Comparison of ENCODE assay signal across 8 cellular contexts in genomic region chr4:52641853-52642563, GRCh38. TPM values are rescaled to one million over a fixed set of nuclear protein-coding genes. Genes with fewer than 3 reads are reported as not detected.
DNase-seq lines count a peak whose midpoint lies in the region; ATAC-seq and TF ChIP-seq lines count a peak whose summit lies in the region.

No MANE protein-coding gene starts in this region.

- peak; percentile 66 for ATAC-seq in activated CD8-positive, alpha-beta memory T cell treated with anti-CD3 and anti-CD28 coated beads, Interleukin-2, amount 10 ng/mL, durations not matched to agents 7 days and 5 days
- ATAC-seq in HG02938 (IDR thresholded peaks at IDR 0.05; ENCODE audit: unreplicated experiment) (peak; percentile 75), SK-N-SH treated with all-trans-retinoic acid at 6 μM for 48 hours (peak; percentile 63)
- ATAC-seq in stimulated activated memory B cell treated with anti-CD40 and anti-IgM and Interleukin-4, amounts not matched to agents 10 μg/mL and 1 μg/mL and 100 μg/mL, for 72 hours: peak; percentile 81

- DNase-seq in activated CD8-positive, alpha-beta memory T cell treated with anti-CD3 and anti-CD28 coated beads, Interleukin-2, amount 10 ng/mL, durations not matched to agents 7 days and 5 days: no peak
- DNase-seq in activated CD8-positive, alpha-beta memory T cell treated with anti-CD3 and anti-CD28 coated beads for 24 hours: no peak
- DNase-seq in substantia nigra (lab: John Stamatoyannopoulos, UW) (no peak), DMS53 (lab: John Stamatoyannopoulos, UW) (no peak), 8988T (no peak)

- H3K4me3 Mint-ChIP-seq in activated CD8-positive, alpha-beta memory T cell treated with anti-CD3 and anti-CD28 coated beads, Interleukin-2, amount 10 ng/mL, durations not matched to agents 7 days and 5 days: no peak overlapping the region
- peak overlapping the region; percentile 2 for H3K4me3 Mint-ChIP-seq in stimulated activated memory B cell treated with anti-CD40 and anti-IgM and Interleukin-4, amounts not matched to agents 10 μg/mL and 1 μg/mL and 100 μg/mL, for 72 hours

- H3K27me3 Mint-ChIP-seq in activated CD8-positive, alpha-beta memory T cell treated with anti-CD3 and anti-CD28 coated beads, Interleukin-2, amount 10 ng/mL, durations not matched to agents 7 days and 5 days: peaks cover 5% of the 10 kb centered on the region
- no peaks in the 10 kb centered on the region for H3K27me3 Mint-ChIP-seq in stimulated activated memory B cell treated with anti-CD40 and anti-IgM and Interleukin-4, amounts not matched to agents 10 μg/mL and 1 μg/mL and 100 μg/mL, for 72 hours

- no peak overlapping the region for H3K27ac ChIP-seq in substantia nigra (ENCODE audit: low read depth, low read length, poor library complexity, severe bottlenecking)

- no peak overlapping the region for H3K27ac Mint-ChIP-seq in activated CD8-positive, alpha-beta memory T cell treated with anti-CD3 and anti-CD28 coated beads, Interleukin-2, amount 10 ng/mL, durations not matched to agents 7 days and 5 days
- H3K27ac Mint-ChIP-seq in stimulated activated memory B cell treated with anti-CD40 and anti-IgM and Interleukin-4, amounts not matched to agents 10 μg/mL and 1 μg/mL and 100 μg/mL, for 72 hours: peak overlapping the region; percentile 66

- H3K9me3 Mint-ChIP-seq in activated CD8-positive, alpha-beta memory T cell treated with anti-CD3 and anti-CD28 coated beads, Interleukin-2, amount 10 ng/mL, durations not matched to agents 7 days and 5 days (ENCODE audit: low read depth): no peaks in the 10 kb centered on the region
- H3K9me3 Mint-ChIP-seq in stimulated activated memory B cell treated with anti-CD40 and anti-IgM and Interleukin-4, amounts not matched to agents 10 μg/mL and 1 μg/mL and 100 μg/mL, for 72 hours: no peaks in the 10 kb centered on the region

- CTCF ChIA-PET in activated CD8-positive, alpha-beta memory T cell treated with anti-CD3 and anti-CD28 coated beads, Interleukin-2, amount 10 ng/mL, durations not matched to agents 7 days and 5 days (lab: Charles Lee): no interaction called here

- H3K4me1 Mint-ChIP-seq in activated CD8-positive, alpha-beta memory T cell treated with anti-CD3 and anti-CD28 coated beads, Interleukin-2, amount 10 ng/mL, durations not matched to agents 7 days and 5 days: peaks cover 27% of the 10 kb centered on the region
- peaks cover 79% of the 10 kb centered on the region for H3K4me1 Mint-ChIP-seq in stimulated activated memory B cell treated with anti-CD40 and anti-IgM and Interleukin-4, amounts not matched to agents 10 μg/mL and 1 μg/mL and 100 μg/mL, for 72 hours

- peaks cover 2% of the 10 kb centered on the region for H3K36me3 Mint-ChIP-seq in activated CD8-positive, alpha-beta memory T cell treated with anti-CD3 and anti-CD28 coated beads, Interleukin-2, amount 10 ng/mL, durations not matched to agents 7 days and 5 days
- peaks cover 7% of the 10 kb centered on the region for H3K36me3 Mint-ChIP-seq in stimulated activated memory B cell treated with anti-CD40 and anti-IgM and Interleukin-4, amounts not matched to agents 10 μg/mL and 1 μg/mL and 100 μg/mL, for 72 hours

TF ChIP-seq in SK-N-SH treated with all-trans-retinoic acid at 6 μM for 48 hours, 23 proteins besides CTCF, POLR2A, EP300 and RAD21:
- TF ChIP-seq ZC3H10 (CRISPR knock-in tag; IDR thresholded peaks at IDR 0.05) (peak; percentile 68), CREB5 (CRISPR knock-in tag; IDR thresholded peaks at IDR 0.05; ENCODE audit: low read depth) (no peak)

RNA-seq across cellular contexts. Expression of gene USP46, which starts 17.1 kb away (rescaled TPM):
- 10 to 100 TPM in 1 of 2 experiments, 1 to 10 TPM in 1; 7.7 to 12.9 TPM for total RNA-seq in activated CD8-positive, alpha-beta memory T cell treated with anti-CD3 and anti-CD28 coated beads, Interleukin-2, amount 10 ng/mL, durations not matched to agents 7 days and 5 days
